ENCODE assay signal across 1 cellular context in the genomic region with DNA sequence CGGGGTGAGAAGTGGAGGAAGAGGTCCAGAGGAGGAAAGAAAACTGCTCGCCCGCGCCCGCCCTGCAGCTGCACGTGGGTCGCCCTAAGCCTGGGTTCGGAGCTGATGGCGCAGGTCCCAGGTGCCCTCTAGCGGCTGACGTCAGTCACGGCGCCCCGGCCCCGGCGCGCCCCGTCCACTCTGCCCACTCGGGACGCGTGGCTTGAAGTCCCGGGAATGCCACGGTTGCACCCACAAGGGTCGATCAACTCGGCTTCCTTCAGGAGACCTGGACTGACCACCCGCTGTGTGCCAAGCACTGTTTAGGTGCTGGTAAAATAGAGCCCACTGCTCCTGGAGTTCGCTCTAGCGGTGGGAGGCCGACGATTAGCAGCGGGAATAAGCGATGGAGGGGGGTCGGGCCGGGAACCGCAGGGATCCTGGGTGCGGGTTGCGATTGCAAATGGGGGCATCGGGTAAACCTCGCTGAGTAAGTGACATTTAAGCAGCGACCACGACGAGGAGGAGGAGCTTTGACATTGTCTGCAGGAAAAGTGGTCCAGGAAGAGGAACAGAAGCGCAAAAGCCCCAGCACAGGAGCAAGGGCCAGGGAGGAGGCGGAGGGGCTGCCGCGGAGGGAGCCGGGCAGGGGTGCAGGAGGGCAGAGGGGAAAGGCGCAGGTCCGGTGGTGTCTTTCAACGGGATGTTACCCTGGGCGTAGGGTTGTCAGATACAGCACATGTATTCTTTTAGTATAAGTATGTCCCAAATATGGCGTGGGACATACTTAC.
A peak's percentile ranks its signal among the peaks of the same experiment; 100 is the strongest.
TF ChIP-seq lines count a peak whose summit lies in the region.

No MANE protein-coding gene starts in this region.

TF ChIP-seq in GM12878, 131 proteins besides CTCF, POLR2A, EP300 and RAD21 (continued from another document and continues in another):
- TF ChIP-seq, protein P1, sequence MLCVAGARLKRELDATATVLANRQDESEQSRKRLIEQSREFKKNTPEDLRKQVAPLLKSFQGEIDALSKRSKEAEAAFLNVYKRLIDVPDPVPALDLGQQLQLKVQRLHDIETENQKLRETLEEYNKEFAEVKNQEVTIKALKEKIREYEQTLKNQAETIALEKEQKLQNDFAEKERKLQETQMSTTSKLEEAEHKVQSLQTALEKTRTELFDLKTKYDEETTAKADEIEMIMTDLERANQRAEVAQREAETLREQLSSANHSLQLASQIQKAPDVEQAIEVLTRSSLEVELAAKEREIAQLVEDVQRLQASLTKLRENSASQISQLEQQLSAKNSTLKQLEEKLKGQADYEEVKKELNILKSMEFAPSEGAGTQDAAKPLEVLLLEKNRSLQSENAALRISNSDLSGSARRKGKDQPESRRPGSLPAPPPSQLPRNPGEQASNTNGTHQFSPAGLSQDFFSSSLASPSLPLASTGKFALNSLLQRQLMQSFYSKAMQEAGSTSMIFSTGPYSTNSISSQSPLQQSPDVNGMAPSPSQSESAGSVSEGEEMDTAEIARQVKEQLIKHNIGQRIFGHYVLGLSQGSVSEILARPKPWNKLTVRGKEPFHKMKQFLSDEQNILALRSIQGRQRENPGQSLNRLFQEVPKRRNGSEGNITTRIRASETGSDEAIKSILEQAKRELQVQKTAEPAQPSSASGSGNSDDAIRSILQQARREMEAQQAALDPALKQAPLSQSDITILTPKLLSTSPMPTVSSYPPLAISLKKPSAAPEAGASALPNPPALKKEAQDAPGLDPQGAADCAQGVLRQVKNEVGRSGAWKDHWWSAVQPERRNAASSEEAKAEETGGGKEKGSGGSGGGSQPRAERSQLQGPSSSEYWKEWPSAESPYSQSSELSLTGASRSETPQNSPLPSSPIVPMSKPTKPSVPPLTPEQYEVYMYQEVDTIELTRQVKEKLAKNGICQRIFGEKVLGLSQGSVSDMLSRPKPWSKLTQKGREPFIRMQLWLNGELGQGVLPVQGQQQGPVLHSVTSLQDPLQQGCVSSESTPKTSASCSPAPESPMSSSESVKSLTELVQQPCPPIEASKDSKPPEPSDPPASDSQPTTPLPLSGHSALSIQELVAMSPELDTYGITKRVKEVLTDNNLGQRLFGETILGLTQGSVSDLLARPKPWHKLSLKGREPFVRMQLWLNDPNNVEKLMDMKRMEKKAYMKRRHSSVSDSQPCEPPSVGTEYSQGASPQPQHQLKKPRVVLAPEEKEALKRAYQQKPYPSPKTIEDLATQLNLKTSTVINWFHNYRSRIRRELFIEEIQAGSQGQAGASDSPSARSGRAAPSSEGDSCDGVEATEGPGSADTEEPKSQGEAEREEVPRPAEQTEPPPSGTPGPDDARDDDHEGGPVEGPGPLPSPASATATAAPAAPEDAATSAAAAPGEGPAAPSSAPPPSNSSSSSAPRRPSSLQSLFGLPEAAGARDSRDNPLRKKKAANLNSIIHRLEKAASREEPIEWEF (IDR thresholded peaks at IDR 0.05; ENCODE audit: insufficient replicate concordance, low read depth, low read length), result no peak
- peak; percentile 94 for TF ChIP-seq BACH1 (IDR thresholded peaks at IDR 0.05; ENCODE audit: borderline replicate concordance)
- no peak for TF ChIP-seq ZNF217 (IDR thresholded peaks at IDR 0.05)
- TF ChIP-seq, protein P2, sequence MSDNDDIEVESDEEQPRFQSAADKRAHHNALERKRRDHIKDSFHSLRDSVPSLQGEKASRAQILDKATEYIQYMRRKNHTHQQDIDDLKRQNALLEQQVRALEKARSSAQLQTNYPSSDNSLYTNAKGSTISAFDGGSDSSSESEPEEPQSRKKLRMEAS (IDR thresholded peaks at IDR 0.05; ENCODE audit: low read depth, low read length), result peak; percentile 92
- peak; percentile 46; the same call in 1 of the 2 replicates for TF ChIP-seq EED (IDR thresholded peaks at IDR 0.05; ENCODE audit: low read depth)
- TF ChIP-seq, protein P3, sequence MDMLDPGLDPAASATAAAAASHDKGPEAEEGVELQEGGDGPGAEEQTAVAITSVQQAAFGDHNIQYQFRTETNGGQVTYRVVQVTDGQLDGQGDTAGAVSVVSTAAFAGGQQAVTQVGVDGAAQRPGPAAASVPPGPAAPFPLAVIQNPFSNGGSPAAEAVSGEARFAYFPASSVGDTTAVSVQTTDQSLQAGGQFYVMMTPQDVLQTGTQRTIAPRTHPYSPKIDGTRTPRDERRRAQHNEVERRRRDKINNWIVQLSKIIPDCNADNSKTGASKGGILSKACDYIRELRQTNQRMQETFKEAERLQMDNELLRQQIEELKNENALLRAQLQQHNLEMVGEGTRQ (IDR thresholded peaks at IDR 0.05; ENCODE audit: borderline replicate concordance, low read depth, low read length), result peak; percentile 44
- TF ChIP-seq SIX5 (IDR thresholded peaks at IDR 0.05; ENCODE audit: low read depth, low read length, severe bottlenecking), result no peak
- peak; percentile 58; the same call in 1 of the 2 replicates for TF ChIP-seq CREB1 (IDR thresholded peaks at IDR 0.05; ENCODE audit: low read depth)
- TF ChIP-seq, protein P4, sequence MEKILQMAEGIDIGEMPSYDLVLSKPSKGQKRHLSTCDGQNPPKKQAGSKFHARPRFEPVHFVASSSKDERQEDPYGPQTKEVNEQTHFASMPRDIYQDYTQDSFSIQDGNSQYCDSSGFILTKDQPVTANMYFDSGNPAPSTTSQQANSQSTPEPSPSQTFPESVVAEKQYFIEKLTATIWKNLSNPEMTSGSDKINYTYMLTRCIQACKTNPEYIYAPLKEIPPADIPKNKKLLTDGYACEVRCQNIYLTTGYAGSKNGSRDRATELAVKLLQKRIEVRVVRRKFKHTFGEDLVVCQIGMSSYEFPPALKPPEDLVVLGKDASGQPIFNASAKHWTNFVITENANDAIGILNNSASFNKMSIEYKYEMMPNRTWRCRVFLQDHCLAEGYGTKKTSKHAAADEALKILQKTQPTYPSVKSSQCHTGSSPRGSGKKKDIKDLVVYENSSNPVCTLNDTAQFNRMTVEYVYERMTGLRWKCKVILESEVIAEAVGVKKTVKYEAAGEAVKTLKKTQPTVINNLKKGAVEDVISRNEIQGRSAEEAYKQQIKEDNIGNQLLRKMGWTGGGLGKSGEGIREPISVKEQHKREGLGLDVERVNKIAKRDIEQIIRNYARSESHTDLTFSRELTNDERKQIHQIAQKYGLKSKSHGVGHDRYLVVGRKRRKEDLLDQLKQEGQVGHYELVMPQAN (conservative IDR thresholded peaks at IDR 0.05), result peak; percentile 65
- TF ChIP-seq RCOR1 (conservative IDR thresholded peaks at IDR 0.05; ENCODE audit: low read depth, low read length), result no peak
- peak; percentile 69; the same call in 1 of the 2 replicates for TF ChIP-seq TCF3 (IDR thresholded peaks at IDR 0.05; ENCODE audit: borderline replicate concordance, insufficient read depth, low read depth, low read length)
- TF ChIP-seq CHD4 (IDR thresholded peaks at IDR 0.05), result no peak
- no peak for TF ChIP-seq EZH2 (IDR thresholded peaks at IDR 0.05; ENCODE audit: borderline replicate concordance, control insufficient read depth, low read depth, low read length)
- TF ChIP-seq MXI1 (IDR thresholded peaks at IDR 0.05; ENCODE audit: low read depth, low read length), result peak; percentile 97
- peak; percentile 96 for TF ChIP-seq GATAD2B (conservative IDR thresholded peaks at IDR 0.05; ENCODE audit: low read depth)
- TF ChIP-seq NR2C2 (IDR thresholded peaks at IDR 0.05; ENCODE audit: borderline replicate concordance, control insufficient read depth, insufficient read length, low read depth), result no peak
- TF ChIP-seq PAX8 (IDR thresholded peaks at IDR 0.05), result no peak
- TF ChIP-seq BMI1 (IDR thresholded peaks at IDR 0.05; ENCODE audit: borderline replicate concordance), result no peak
- TF ChIP-seq, protein P5, sequence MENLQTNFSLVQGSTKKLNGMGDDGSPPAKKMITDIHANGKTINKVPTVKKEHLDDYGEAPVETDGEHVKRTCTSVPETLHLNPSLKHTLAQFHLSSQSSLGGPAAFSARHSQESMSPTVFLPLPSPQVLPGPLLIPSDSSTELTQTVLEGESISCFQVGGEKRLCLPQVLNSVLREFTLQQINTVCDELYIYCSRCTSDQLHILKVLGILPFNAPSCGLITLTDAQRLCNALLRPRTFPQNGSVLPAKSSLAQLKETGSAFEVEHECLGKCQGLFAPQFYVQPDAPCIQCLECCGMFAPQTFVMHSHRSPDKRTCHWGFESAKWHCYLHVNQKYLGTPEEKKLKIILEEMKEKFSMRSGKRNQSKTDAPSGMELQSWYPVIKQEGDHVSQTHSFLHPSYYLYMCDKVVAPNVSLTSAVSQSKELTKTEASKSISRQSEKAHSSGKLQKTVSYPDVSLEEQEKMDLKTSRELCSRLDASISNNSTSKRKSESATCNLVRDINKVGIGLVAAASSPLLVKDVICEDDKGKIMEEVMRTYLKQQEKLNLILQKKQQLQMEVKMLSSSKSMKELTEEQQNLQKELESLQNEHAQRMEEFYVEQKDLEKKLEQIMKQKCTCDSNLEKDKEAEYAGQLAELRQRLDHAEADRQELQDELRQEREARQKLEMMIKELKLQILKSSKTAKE (IDR thresholded peaks at IDR 0.05; ENCODE audit: low read depth, poor library complexity, severe bottlenecking), result no peak
- no peak for TF ChIP-seq ETV6 (conservative IDR thresholded peaks at IDR 0.05 in 1 of 2, IDR thresholded peaks at IDR 0.05 in 1 of 2; ENCODE audit: borderline replicate concordance in 1 of 2, low read depth in 1 of 2)
- no peak for TF ChIP-seq ZNF274 (IDR thresholded peaks at IDR 0.05; ENCODE audit: insufficient read depth, insufficient read length)
- no peak for TF ChIP-seq STAT1 (conservative IDR thresholded peaks at IDR 0.05)
- TF ChIP-seq POLR2AphosphoS5 (IDR thresholded peaks at IDR 0.05; ENCODE audit: low read length), result no peak
- no peak for TF ChIP-seq KDM1A (IDR thresholded peaks at IDR 0.05; ENCODE audit: borderline replicate concordance)
- TF ChIP-seq RB1 (IDR thresholded peaks at IDR 0.05; ENCODE audit: borderline replicate concordance), result peak; percentile 51; the same call in 1 of the 2 replicates
- TF ChIP-seq, protein P6, sequence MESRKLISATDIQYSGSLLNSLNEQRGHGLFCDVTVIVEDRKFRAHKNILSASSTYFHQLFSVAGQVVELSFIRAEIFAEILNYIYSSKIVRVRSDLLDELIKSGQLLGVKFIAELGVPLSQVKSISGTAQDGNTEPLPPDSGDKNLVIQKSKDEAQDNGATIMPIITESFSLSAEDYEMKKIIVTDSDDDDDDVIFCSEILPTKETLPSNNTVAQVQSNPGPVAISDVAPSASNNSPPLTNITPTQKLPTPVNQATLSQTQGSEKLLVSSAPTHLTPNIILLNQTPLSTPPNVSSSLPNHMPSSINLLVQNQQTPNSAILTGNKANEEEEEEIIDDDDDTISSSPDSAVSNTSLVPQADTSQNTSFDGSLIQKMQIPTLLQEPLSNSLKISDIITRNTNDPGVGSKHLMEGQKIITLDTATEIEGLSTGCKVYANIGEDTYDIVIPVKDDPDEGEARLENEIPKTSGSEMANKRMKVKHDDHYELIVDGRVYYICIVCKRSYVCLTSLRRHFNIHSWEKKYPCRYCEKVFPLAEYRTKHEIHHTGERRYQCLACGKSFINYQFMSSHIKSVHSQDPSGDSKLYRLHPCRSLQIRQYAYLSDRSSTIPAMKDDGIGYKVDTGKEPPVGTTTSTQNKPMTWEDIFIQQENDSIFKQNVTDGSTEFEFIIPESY (IDR thresholded peaks at IDR 0.05), result no peak
- peak; percentile 44 for TF ChIP-seq SP1 (IDR thresholded peaks at IDR 0.05; ENCODE audit: low read depth, low read length)
- no peak for TF ChIP-seq MEF2A (IDR thresholded peaks at IDR 0.05; ENCODE audit: insufficient read depth, low read depth, low read length)
- peak; percentile 91 for TF ChIP-seq IKZF1 (conservative IDR thresholded peaks at IDR 0.05)
- TF ChIP-seq YY1 (IDR thresholded peaks at IDR 0.05; ENCODE audit: low read depth, low read length), result peak; percentile 83
- TF ChIP-seq CREM (IDR thresholded peaks at IDR 0.05; ENCODE audit: low read depth), result peak; percentile 73
- TF ChIP-seq ZNF384 (IDR thresholded peaks at IDR 0.05; ENCODE audit: borderline replicate concordance, low read depth, low read length), result no peak
- no peak for TF ChIP-seq ZNF622 (IDR thresholded peaks at IDR 0.05)
- TF ChIP-seq ZNF24 (IDR thresholded peaks at IDR 0.05), result no peak
- no peak for TF ChIP-seq TCF7 (IDR thresholded peaks at IDR 0.05; ENCODE audit: borderline replicate concordance)
- TF ChIP-seq ZNF207 (IDR thresholded peaks at IDR 0.05; ENCODE audit: borderline replicate concordance), result peak; percentile 50; the same call in 1 of the 2 replicates
- no peak for TF ChIP-seq NFXL1 (IDR thresholded peaks at IDR 0.05; ENCODE audit: borderline replicate concordance)
- TF ChIP-seq ESRRA (IDR thresholded peaks at IDR 0.05; ENCODE audit: low read length), result no peak
- 0 out of 3 replicates have a peak, but pooled peaks have one; percentile 12 for TF ChIP-seq POU2F2 (IDR thresholded peaks at IDR 0.05; ENCODE audit: borderline replicate concordance, low read depth, low read length)
- TF ChIP-seq TARDBP (IDR thresholded peaks at IDR 0.05; ENCODE audit: borderline replicate concordance), result no peak
- TF ChIP-seq, protein P7, sequence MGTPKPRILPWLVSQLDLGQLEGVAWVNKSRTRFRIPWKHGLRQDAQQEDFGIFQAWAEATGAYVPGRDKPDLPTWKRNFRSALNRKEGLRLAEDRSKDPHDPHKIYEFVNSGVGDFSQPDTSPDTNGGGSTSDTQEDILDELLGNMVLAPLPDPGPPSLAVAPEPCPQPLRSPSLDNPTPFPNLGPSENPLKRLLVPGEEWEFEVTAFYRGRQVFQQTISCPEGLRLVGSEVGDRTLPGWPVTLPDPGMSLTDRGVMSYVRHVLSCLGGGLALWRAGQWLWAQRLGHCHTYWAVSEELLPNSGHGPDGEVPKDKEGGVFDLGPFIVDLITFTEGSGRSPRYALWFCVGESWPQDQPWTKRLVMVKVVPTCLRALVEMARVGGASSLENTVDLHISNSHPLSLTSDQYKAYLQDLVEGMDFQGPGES (IDR thresholded peaks at IDR 0.05), result no peak
- peak; percentile 78 for TF ChIP-seq SMC3 (IDR thresholded peaks at IDR 0.05; ENCODE audit: borderline replicate concordance, low read length)
- TF ChIP-seq, protein P8, sequence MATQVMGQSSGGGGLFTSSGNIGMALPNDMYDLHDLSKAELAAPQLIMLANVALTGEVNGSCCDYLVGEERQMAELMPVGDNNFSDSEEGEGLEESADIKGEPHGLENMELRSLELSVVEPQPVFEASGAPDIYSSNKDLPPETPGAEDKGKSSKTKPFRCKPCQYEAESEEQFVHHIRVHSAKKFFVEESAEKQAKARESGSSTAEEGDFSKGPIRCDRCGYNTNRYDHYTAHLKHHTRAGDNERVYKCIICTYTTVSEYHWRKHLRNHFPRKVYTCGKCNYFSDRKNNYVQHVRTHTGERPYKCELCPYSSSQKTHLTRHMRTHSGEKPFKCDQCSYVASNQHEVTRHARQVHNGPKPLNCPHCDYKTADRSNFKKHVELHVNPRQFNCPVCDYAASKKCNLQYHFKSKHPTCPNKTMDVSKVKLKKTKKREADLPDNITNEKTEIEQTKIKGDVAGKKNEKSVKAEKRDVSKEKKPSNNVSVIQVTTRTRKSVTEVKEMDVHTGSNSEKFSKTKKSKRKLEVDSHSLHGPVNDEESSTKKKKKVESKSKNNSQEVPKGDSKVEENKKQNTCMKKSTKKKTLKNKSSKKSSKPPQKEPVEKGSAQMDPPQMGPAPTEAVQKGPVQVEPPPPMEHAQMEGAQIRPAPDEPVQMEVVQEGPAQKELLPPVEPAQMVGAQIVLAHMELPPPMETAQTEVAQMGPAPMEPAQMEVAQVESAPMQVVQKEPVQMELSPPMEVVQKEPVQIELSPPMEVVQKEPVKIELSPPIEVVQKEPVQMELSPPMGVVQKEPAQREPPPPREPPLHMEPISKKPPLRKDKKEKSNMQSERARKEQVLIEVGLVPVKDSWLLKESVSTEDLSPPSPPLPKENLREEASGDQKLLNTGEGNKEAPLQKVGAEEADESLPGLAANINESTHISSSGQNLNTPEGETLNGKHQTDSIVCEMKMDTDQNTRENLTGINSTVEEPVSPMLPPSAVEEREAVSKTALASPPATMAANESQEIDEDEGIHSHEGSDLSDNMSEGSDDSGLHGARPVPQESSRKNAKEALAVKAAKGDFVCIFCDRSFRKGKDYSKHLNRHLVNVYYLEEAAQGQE (IDR thresholded peaks at IDR 0.05; ENCODE audit: low read depth, low read length), result no peak
- TF ChIP-seq ASH2L (IDR thresholded peaks at IDR 0.05; ENCODE audit: borderline replicate concordance, low read depth), result no peak
